In genomic region chr1:7401814-7402547, GRCh38 we compare ENCODE assay signal across 10 cellular contexts.
DNase-seq lines count a peak whose midpoint lies in the region; ATAC-seq, FAIRE-seq and TF ChIP-seq lines count a peak whose summit lies in the region.
"Had no signal": no experiment of that assay in that cellular context is flagged by ENCODE, and none has a peak within 500 bp of the region (broad histone marks: within the 10 kb centered on the region; RNA-seq: fewer than 3 reads in every experiment).

No MANE protein-coding gene starts in this region.

- peak; percentile 98 for DNase-seq in Caki2 (ENCODE audit: low read depth)
- peak; percentile 18 for DNase-seq in NCI-H2196 (lab: John Stamatoyannopoulos, UW; ENCODE audit: unreplicated experiment)
- DNase-seq in non-pigmented ciliary epithelial cell (ENCODE audit: low read depth) = peak; percentile 97
- no peak for DNase-seq in GM12891 (ENCODE audit: insufficient read length, low spot score)
- DNase-seq in NCI-H345 treated with DMSO at 0.1 percent for 48 hours (lab: John Stamatoyannopoulos, UW; ENCODE audit: unreplicated experiment) = no peak
- DNase-seq: activated naive CD8-positive, alpha-beta T cell treated with anti-CD3 and anti-CD28 coated beads for 36 hours; NCI-H2171 had no signal

- no peak overlapping the region for H3K4me3 ChIP-seq in endocrine pancreas (ENCODE audit: control insufficient read depth, insufficient read depth, low read length)

- FAIRE-seq in GM12891 (lab: Jason Lieb, UNC) = no peak

- TF ChIP-seq POLR2A in GM12891 (IDR thresholded peaks at IDR 0.05; ENCODE audit: low read depth, low read length) = no peak

- H3K27me3 ChIP-seq in endocrine pancreas (ENCODE audit: control insufficient read depth, insufficient read depth, low read length) = no peaks in the 10 kb centered on the region

- in situ Hi-C loops in Caki2 (cut with HindIII; ENCODE audit: low pct_unique_long_range_greater_than_20kb, low sequenced_read_pairs) = no loop called here

- ATAC-seq in GM21825 (IDR thresholded peaks at IDR 0.05; ENCODE audit: unreplicated experiment) = no peak
- no peak for ATAC-seq in GM19351 (IDR thresholded peaks at IDR 0.05; ENCODE audit: unreplicated experiment)

- H3K9ac ChIP-seq in endocrine pancreas (ENCODE audit: control insufficient read depth, insufficient read depth, low read length) = peak overlapping the region; percentile 21

- no peaks in the 10 kb centered on the region for H3K36me3 ChIP-seq in endocrine pancreas (ENCODE audit: control insufficient read depth, insufficient read depth, low read length)

- peaks cover 8% of the 10 kb centered on the region for H3K4me1 ChIP-seq in endocrine pancreas (ENCODE audit: control insufficient read depth, insufficient read depth, low read length)

- no peaks in the 10 kb centered on the region for H3K9me3 ChIP-seq in endocrine pancreas (ENCODE audit: control insufficient read depth, low read length)

TF ChIP-seq in GM12891, 5 proteins besides CTCF, POLR2A, EP300 and RAD21:
- TF ChIP-seq POU2F2 (IDR thresholded peaks at IDR 0.05; ENCODE audit: low read depth, low read length) (no peak), POLR2AphosphoS5 (IDR thresholded peaks at IDR 0.05; ENCODE audit: low read depth, low read length) (no peak), TAF1 (IDR thresholded peaks at IDR 0.05; ENCODE audit: low read depth, low read length) (no peak), SPI1 (IDR thresholded peaks at IDR 0.05; ENCODE audit: low read depth, low read length) (no peak), PAX5 (IDR thresholded peaks at IDR 0.05; ENCODE audit: insufficient read depth, low read length, severe bottlenecking) (no peak)

Comparison
In these comparisons a context has a peak if more than half of its experiments do, and no peak if none do; other contexts are left out.
1. DNase-seq: peak in Caki2 (single experiment), NCI-H2196 (single experiment) and non-pigmented ciliary epithelial cell (single experiment); none in GM12891 (single experiment) and NCI-H345 treated with DMSO at 0.1 percent for 48 hours (single experiment).